8 cellular contexts compared by ENCODE assay signal in the genomic region with DNA sequence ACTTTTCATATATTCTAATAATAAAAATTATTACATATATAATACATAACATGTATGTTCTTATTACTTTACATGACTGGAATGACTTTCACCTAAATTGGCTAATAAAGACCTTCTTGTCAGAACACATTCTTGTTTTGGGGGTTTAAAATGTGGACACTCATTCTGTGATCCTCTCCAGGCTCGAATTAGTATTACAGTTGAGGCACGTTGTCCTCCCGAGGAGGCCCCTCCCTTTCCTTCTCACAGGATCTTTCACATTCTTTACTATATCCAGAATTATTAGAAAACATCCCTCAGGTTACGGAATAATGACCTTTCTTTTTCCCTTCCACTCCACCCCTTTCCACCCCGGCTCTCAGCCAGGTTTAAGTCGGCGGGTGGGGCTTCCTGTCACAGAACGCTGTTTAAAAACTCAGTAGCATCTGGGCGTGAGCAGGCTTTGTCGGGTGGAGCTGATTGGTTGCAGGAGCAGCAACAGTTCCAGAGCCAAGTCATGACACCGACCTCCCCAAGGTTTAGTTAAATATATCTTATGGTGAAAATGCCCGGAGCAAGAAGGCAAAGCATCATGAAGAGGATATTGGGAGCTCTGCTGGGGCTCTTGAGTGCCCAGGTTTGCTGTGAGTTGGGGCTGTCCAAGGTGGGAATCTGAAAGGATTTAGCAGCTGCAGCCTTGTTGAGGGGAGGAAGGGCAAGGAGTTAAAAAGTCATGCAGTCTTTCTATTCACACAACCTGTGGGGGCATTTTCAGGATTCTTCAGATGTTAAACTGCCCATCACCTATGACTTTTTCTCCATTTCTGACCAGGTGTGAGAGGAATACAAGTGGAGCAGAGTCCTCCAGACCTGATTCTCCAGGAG.
DNase-seq lines count a peak whose midpoint lies in the region; ATAC-seq and TF ChIP-seq lines count a peak whose summit lies in the region.

No MANE protein-coding gene starts in this region.

- ATAC-seq in HG03354 (IDR thresholded peaks at IDR 0.05; ENCODE audit: poor library complexity, severe bottlenecking, unreplicated experiment): peak; percentile 76

- peak; percentile 19 for DNase-seq in GM20000 (ENCODE audit: low spot score)
- peak; percentile 49 to 55 for DNase-seq in activated CD4-positive, alpha-beta T cell treated with anti-CD3 and anti-CD28 coated beads, Interleukin-2, amount 50 U/mL, for 48 hours
- DNase-seq in germinal center (ENCODE audit: low spot score): peak; percentile 31
- DNase-seq in stimulated activated CD4-positive, alpha-beta T cell treated with anti-CD3 and anti-CD28 coated beads, Interleukin-4, amount 100 ng/mL, for 4 hours: peak; percentile 32 to 46
- DNase-seq in T1000 (lab: John Stamatoyannopoulos, UW): no peak
- no peak for DNase-seq in NCI-H1930 (lab: John Stamatoyannopoulos, UW)
- DNase-seq in NCI-H1092 treated with DMSO at 0.1 percent for 48 hours (lab: John Stamatoyannopoulos, UW): no peak

- TF ChIP-seq CTCF in GM20000 (IDR thresholded peaks at IDR 0.05; ENCODE audit: extremely low read depth, missing control alignments): no peak

Comparison
In these comparisons a context has a peak if more than half of its experiments do, and no peak if none do; other contexts are left out.
1. DNase-seq: peak in GM20000 (single experiment), activated CD4-positive, alpha-beta T cell treated with anti-CD3 and anti-CD28 coated beads, Interleukin-2, amount 50 U/mL, for 48 hours (2 of 2), germinal center (single experiment) and stimulated activated CD4-positive, alpha-beta T cell treated with anti-CD3 and anti-CD28 coated beads, Interleukin-4, amount 100 ng/mL, for 4 hours (2 of 2); none in T1000 (single experiment), NCI-H1930 (0 of 2) and NCI-H1092 treated with DMSO at 0.1 percent for 48 hours (single experiment).